In genomic region chr11:10302294-10302743, GRCh38 we compare ENCODE assay signal across 8 cellular contexts. TPM values are rescaled to one million over a fixed set of nuclear protein-coding genes. Genes with fewer than 3 reads are reported as not detected.
DNase-seq lines count a peak whose midpoint lies in the region; ATAC-seq, FAIRE-seq and TF ChIP-seq lines count a peak whose summit lies in the region.

No MANE protein-coding gene starts in this region.

- no peak for DNase-seq in A673 (ENCODE audit: low spot score)
- DNase-seq in HS-5 (ENCODE audit: low read depth) = peak; percentile 34
- DNase-seq in brain microvascular endothelial cell = no peak
- peak in 1 of 2 donors; percentile 76 for DNase-seq in lower leg skin (ENCODE audit: low spot score in 2 of 2)
- DNase-seq in urothelium cell line (ENCODE audit: low spot score) = peak; percentile 41
- DNase-seq in EL = no peak
- no peak for DNase-seq in activated naive CD4-positive, alpha-beta T cell treated with anti-CD3 and anti-CD28 coated beads, Interleukin-2, amount 50 U/mL, for 72 hours (ENCODE audit: low spot score in 2 of 2)
- no peak for DNase-seq in middle frontal gyrus (ENCODE audit: extremely low spot score, low spot score)

- H3K36me3 Mint-ChIP-seq in activated naive CD4-positive, alpha-beta T cell treated with anti-CD3 and anti-CD28 coated beads, Interleukin-2, amount 50 U/mL, for 72 hours = peaks cover 13 to 18% of the 10 kb centered on the region in 2 donors

- BruUV-seq in A673 (replicated peaks; lab: Mats Ljungman, UMichigan) = TSS peak; percentile 19

- H3K4me3 ChIP-seq in A673 (ENCODE audit: low read depth, low read length, poor library complexity, severe bottlenecking) = peak overlapping the region; percentile 73
- peak overlapping the region; percentile 95 for H3K4me3 ChIP-seq in brain microvascular endothelial cell (ENCODE audit: low read depth, low read length)
- H3K4me3 ChIP-seq in lower leg skin (ENCODE audit: low read depth, poor library complexity, severe bottlenecking) = peak overlapping the region; percentile 56

- H3K27me3 ChIP-seq in A673 (replicated peaks; ENCODE audit: insufficient read depth, low read depth, low read length, poor library complexity) = no peaks in the 10 kb centered on the region
- H3K27me3 ChIP-seq in brain microvascular endothelial cell (replicated peaks) = no peaks in the 10 kb centered on the region

- no peak for FAIRE-seq in urothelium cell line (lab: Jason Lieb, UNC)

- 48 to 69% methylated on average over 9 to 13 of the region's 13 CpGs for WGBS in lower leg skin, 2 donors

- peaks cover 8% of the 10 kb centered on the region for H3K4me1 ChIP-seq in A673 (ENCODE audit: insufficient read depth, low read length, poor library complexity, severe bottlenecking)

- POLR2A ChIA-PET in A673 (lab: Charles Lee; ENCODE audit: low non-redundant PET) = no interaction called here

- CTCF ChIA-PET in A673 (lab: Charles Lee) = interaction anchor here (0.9 to 1.2 kb wide), 2 partner anchors 16 to 689 kb away, joined by 3 read pairs; no protein-coding TSS in a partner anchor

- H3K27ac Mint-ChIP-seq in activated naive CD4-positive, alpha-beta T cell treated with anti-CD3 and anti-CD28 coated beads, Interleukin-2, amount 50 U/mL, for 72 hours = peak overlapping the region in 1 of 2 donors; percentile 74

- TF ChIP-seq CTCF in A673 (conservative IDR thresholded peaks at IDR 0.05; ENCODE audit: low read depth, low read length) (no peak), brain microvascular endothelial cell (IDR thresholded peaks at IDR 0.05; ENCODE audit: low read depth, low read length, missing control alignments) (no peak), lower leg skin (IDR thresholded peaks at IDR 0.05) (no peak)

- no peak for TF ChIP-seq POLR2A in lower leg skin (IDR thresholded peaks at IDR 0.05)

- no peaks in the 10 kb centered on the region for H3K9me3 Mint-ChIP-seq in activated naive CD4-positive, alpha-beta T cell treated with anti-CD3 and anti-CD28 coated beads, Interleukin-2, amount 50 U/mL, for 72 hours

- in situ Hi-C loops in brain microvascular endothelial cell (cut with HindIII; ENCODE audit: low pct_ligation_motif_present, low sequenced_read_pairs) = loop anchor here (25.0 kb wide), 1 partner anchor 315 kb away; no protein-coding TSS in a partner anchor

- no peak for ATAC-seq in activated naive CD4-positive, alpha-beta T cell treated with anti-CD3 and anti-CD28 coated beads, Interleukin-2, amount 50 U/mL, for 72 hours

- intact Hi-C loops in A673 (cut with micrococcal nuclease; ENCODE audit: unreplicated experiment) = loop anchor here (10.0 kb wide), 1 partner anchor 688 kb away; no protein-coding TSS in a partner anchor
- intact Hi-C loops in lower leg skin (cut with DNase I; ENCODE audit: low total_unique reads) = loop anchor here (10.0 kb wide), 1 partner anchor 98 kb away; no protein-coding TSS in a partner anchor

- no peaks in the 10 kb centered on the region for H3K9me3 ChIP-seq in A673 (ENCODE audit: low read depth, low read length, poor library complexity, severe bottlenecking)

- H3K36me3 ChIP-seq in A673 (ENCODE audit: insufficient read depth, low read length, poor library complexity, severe bottlenecking) (no peaks in the 10 kb centered on the region), brain microvascular endothelial cell (replicated peaks) (peaks cover 19% of the 10 kb centered on the region)

- H3K27ac ChIP-seq in A673 (ENCODE audit: low read depth, low read length, poor library complexity, severe bottlenecking) (peak overlapping the region; percentile 63), brain microvascular endothelial cell (peak overlapping the region; percentile 82)

RNA-seq across cellular contexts. Expression of gene ADM, which starts 2.6 kb away (rescaled TPM):
- total RNA-seq in A673 (2021) (2.3 and 3.8 TPM in 2 replicates), lower leg skin (100 to 1,000 TPM; 117 to 406 (median 299) TPM)
- total RNA-seq in activated naive CD4-positive, alpha-beta T cell treated with anti-CD3 and anti-CD28 coated beads, Interleukin-2, amount 50 U/mL, for 72 hours = 10 to 100 TPM in 1 of 2 donors, under 1 TPM in 1; 0.57 to 33.6 TPM

RNA-seq across cellular contexts. Expression of gene SBF2, which starts 8.3 kb away (rescaled TPM):
- total RNA-seq in A673 (2021) = 24.7 and 31.8 TPM in 2 replicates
- total RNA-seq in lower leg skin = 10 to 100 TPM; 29.7 to 60.4 (median 36.0) TPM
- 10 to 100 TPM; 17.8 to 33.2 TPM for total RNA-seq in activated naive CD4-positive, alpha-beta T cell treated with anti-CD3 and anti-CD28 coated beads, Interleukin-2, amount 50 U/mL, for 72 hours

Comparison
In these comparisons a context has a peak if more than half of its experiments do, and no peak if none do; other contexts are left out.
1. DNase-seq: peak in HS-5 (single experiment) and urothelium cell line (single experiment); none in A673 (single experiment), brain microvascular endothelial cell (single experiment), EL (single experiment), activated naive CD4-positive, alpha-beta T cell treated with anti-CD3 and anti-CD28 coated beads, Interleukin-2, amount 50 U/mL, for 72 hours (0 of 2) and middle frontal gyrus (single experiment).
2. Peak in every context shown above with its lines, with median percentiles within 50 percentile points of each other: H3K4me3 ChIP-seq.